Comparison of ENCODE assay signal across 11 cellular contexts in the genomic region with DNA sequence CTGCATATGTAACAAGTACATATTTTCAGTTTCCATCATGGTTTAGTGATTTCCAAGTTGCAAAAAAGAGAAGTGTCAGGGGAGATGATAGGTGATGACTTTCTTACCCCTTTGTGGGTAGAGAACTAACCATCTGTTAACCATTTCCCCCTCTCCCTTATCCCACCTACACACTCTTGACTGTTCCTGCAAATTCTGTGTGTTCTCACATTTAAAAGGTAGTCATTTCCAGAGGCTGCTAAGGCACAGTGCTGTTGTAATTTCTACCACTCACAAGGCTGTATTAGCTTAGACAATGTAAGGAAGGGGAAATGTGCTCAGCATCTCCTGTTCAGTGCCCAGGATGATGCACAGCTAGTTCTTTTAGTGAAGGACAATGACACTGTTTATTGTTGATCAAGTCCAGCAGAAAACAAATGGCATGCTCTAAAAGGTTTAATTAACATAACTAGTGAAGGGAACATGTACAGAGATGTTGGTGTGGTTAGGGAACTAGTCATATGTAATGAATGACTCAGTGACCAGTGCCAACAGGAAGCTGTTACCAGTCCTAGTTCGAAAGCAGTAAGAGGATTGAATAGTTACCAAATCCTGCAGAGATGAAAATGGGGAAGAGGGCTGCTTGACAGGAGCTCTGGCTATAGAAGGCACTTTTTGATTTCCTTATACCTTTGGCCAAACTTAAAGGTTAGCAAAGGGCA.
DNase-seq lines count a peak whose midpoint lies in the region; ATAC-seq and TF ChIP-seq lines count a peak whose summit lies in the region.
"Had no signal": no experiment of that assay in that cellular context is flagged by ENCODE, and none has a peak within 500 bp of the region (broad histone marks: within the 10 kb centered on the region; RNA-seq: fewer than 3 reads in every experiment).

No MANE protein-coding gene starts in this region.

- H3K9ac ChIP-seq in H9 (ENCODE audit: extremely low read depth, insufficient read length, low read length) = no peak overlapping the region

- no peaks in the 10 kb centered on the region for H3K27me3 ChIP-seq in H9 (ENCODE audit: insufficient read depth, low read length)
- H3K27me3 ChIP-seq: ascending aorta, SJSA1 had no signal

- no peaks in the 10 kb centered on the region for H3K79me2 ChIP-seq in H9 (ENCODE audit: insufficient read depth, low read length)

- no peak overlapping the region for H2AK5ac ChIP-seq in H9 (ENCODE audit: insufficient read length, low read length)

- no peaks in the 10 kb centered on the region for H3K9me3 ChIP-seq in H9 (ENCODE audit: control insufficient read depth, low read depth, low read length)
- H3K9me3 ChIP-seq: ascending aorta, SJSA1 had no signal

- no peak overlapping the region for H3K23ac ChIP-seq in H9 (ENCODE audit: insufficient read length, low read depth, low read length)

- H2BK20ac ChIP-seq in H9 (ENCODE audit: low read depth, low read length, poor library complexity, severe bottlenecking) = no peak overlapping the region

- no peak overlapping the region for H2BK15ac ChIP-seq in H9 (ENCODE audit: low read depth, low read length)

- no peak overlapping the region for H3K4ac ChIP-seq in H9 (ENCODE audit: low read depth, low read length)

- H3K4me3 Mint-ChIP-seq in H9 = no peak overlapping the region

- WGBS in H9 (ENCODE audit: extremely low coverage, insufficient read length, low lambda C conversion rate) = no CpG with 5 or more reads among the region's 1 CpG

- no peaks in the 10 kb centered on the region for H4K20me1 ChIP-seq in H9 (ENCODE audit: control insufficient read depth, insufficient read depth, insufficient read length)

- H2BK5ac ChIP-seq in H9 (ENCODE audit: insufficient read length, low read length) = no peak overlapping the region

- no peak overlapping the region for H4K8ac ChIP-seq in H9 (replicated peaks; ENCODE audit: insufficient read length, low read depth, low read length)

- no peak overlapping the region for H3K18ac ChIP-seq in H9 (ENCODE audit: insufficient read length, low read depth, low read length)

- ATAC-seq in GM19397 (IDR thresholded peaks at IDR 0.05; ENCODE audit: unreplicated experiment) (peak; percentile 58), HG03565 (IDR thresholded peaks at IDR 0.05; ENCODE audit: unreplicated experiment) (peak; percentile 65), HG02763 (IDR thresholded peaks at IDR 0.05; ENCODE audit: unreplicated experiment) (no peak)

- H4K5ac ChIP-seq in H9 (ENCODE audit: insufficient read length, low read depth, low read length) = no peak overlapping the region

- no peak overlapping the region for H3K4me2 ChIP-seq in H9 (ENCODE audit: insufficient read depth, insufficient read length, low read length)

- H3K27ac ChIP-seq in H9 (ENCODE audit: insufficient read length, low read depth, low read length) = no peak overlapping the region
- H3K27ac ChIP-seq: ascending aorta, SJSA1 had no signal

- no peaks in the 10 kb centered on the region for H3K79me1 ChIP-seq in H9 (ENCODE audit: insufficient read depth, low read depth, low read length, poor library complexity, severe bottlenecking)

- peaks cover 0 to 1% of the 10 kb centered on the region in 2 experiments; a peak in 1 of 5 replicates for H3K9me3 Mint-ChIP-seq in H9

- no peak overlapping the region for H3K27ac Mint-ChIP-seq in H9

- no peaks in the 10 kb centered on the region for H3K36me3 Mint-ChIP-seq in H9 (ENCODE audit: insufficient read depth in 1 of 3, low read depth in 3 of 3)

- no peak overlapping the region for H3T11ph ChIP-seq in H9 (ENCODE audit: low read length)

- H3K27me3 Mint-ChIP-seq in H9 (ENCODE audit: low read depth) = no peaks in the 10 kb centered on the region

- peaks cover 3% of the 10 kb centered on the region in 2 experiments; a peak in 2 of 4 replicates for H3K4me1 Mint-ChIP-seq in H9

- no peak overlapping the region for H3K4me3 ChIP-seq in fibroblast of mammary gland (ENCODE audit: control insufficient read depth, low read depth, low read length)
- H3K4me3 ChIP-seq: ascending aorta, SJSA1 had no signal

- no peak overlapping the region for H2BK12ac ChIP-seq in H9 (ENCODE audit: insufficient read length, low read depth, low read length)

- no peak overlapping the region for H3K14ac ChIP-seq in H9 (ENCODE audit: insufficient read depth, low read length)

- H3K56ac ChIP-seq in H9 (ENCODE audit: insufficient read length, low read depth, low read length) = no peak overlapping the region

- no peak for TF ChIP-seq CTCF in fibroblast of mammary gland (conservative IDR thresholded peaks at IDR 0.05; ENCODE audit: control insufficient read depth, insufficient read depth, low read depth, low read length)
- TF ChIP-seq CTCF in H9 (conservative IDR thresholded peaks at IDR 0.05) = no peak

- H4K91ac ChIP-seq in H9 (ENCODE audit: insufficient read length, low read depth, low read length) = no peak overlapping the region

- H3K4me1 ChIP-seq in H9 (ENCODE audit: insufficient read depth, low read length) = no peaks in the 10 kb centered on the region
- H3K4me1 ChIP-seq: ascending aorta had no signal

- H2AFZ ChIP-seq in H9 (ENCODE audit: low read length) = no peak overlapping the region

- H2BK120ac ChIP-seq in H9 (ENCODE audit: low read depth, low read length, poor library complexity, severe bottlenecking) = no peak overlapping the region

- H3K23me2 ChIP-seq in H9 (ENCODE audit: insufficient read length, low read depth, low read length, poor library complexity, severe bottlenecking) = no peaks in the 10 kb centered on the region

- DNase-seq in AG08396 (ENCODE audit: low spot score) = peak; percentile 8
- DNase-seq in fibroblast of mammary gland (ENCODE audit: low read depth) = peak; percentile 48
- DNase-seq in NCI-H2227 (lab: John Stamatoyannopoulos, UW; ENCODE audit: unreplicated experiment) = no peak
- DNase-seq in H9 = no peak
- no peak for DNase-seq in retina
- DNase-seq: DMS79 treated with DMSO at 0.1 percent for 48 hours had no signal

Comparison
In these comparisons a context has a peak if more than half of its experiments do, and no peak if none do; other contexts are left out.
1. DNase-seq: peak in AG08396 (single experiment) and fibroblast of mammary gland (single experiment); none in NCI-H2227 (single experiment), H9 (single experiment) and retina (single experiment).